ENCODE assay signal across 12 cellular contexts in genomic region chrX:69556094-69557011, GRCh38. TPM values are rescaled to one million over a fixed set of nuclear protein-coding genes. Genes with fewer than 3 reads are reported as not detected.
DNase-seq lines count a peak whose midpoint lies in the region; ATAC-seq and TF ChIP-seq lines count a peak whose summit lies in the region.
"Had no signal": no experiment of that assay in that cellular context is flagged by ENCODE, and none has a peak within 500 bp of the region (broad histone marks: within the 10 kb centered on the region; RNA-seq: fewer than 3 reads in every experiment).

No MANE protein-coding gene starts in this region.

- H2BK5ac ChIP-seq in mesenchymal stem cell (ENCODE audit: low read depth, low read length, poor library complexity, severe bottlenecking): no peak overlapping the region

- no peak overlapping the region for H3K9ac ChIP-seq in mesenchymal stem cell (ENCODE audit: low read length)

- H3K27me3 ChIP-seq in Caco-2 (replicated peaks; ENCODE audit: control insufficient read depth, insufficient read depth, low read length): no peaks in the 10 kb centered on the region
- H3K27me3 ChIP-seq in mesenchymal stem cell (ENCODE audit: control insufficient read depth in 1 of 2, insufficient read depth in 1 of 2, low read length in 2 of 2): peaks cover 0 to 68% of the 10 kb centered on the region in 2 experiments
- H3K27me3 ChIP-seq in BE2C: no peaks in the 10 kb centered on the region
- H3K27me3 ChIP-seq: SJSA1 had no signal

- no peak overlapping the region for H2BK15ac ChIP-seq in mesenchymal stem cell (ENCODE audit: low read depth, poor library complexity, severe bottlenecking)

- H4K91ac ChIP-seq in mesenchymal stem cell (ENCODE audit: low read length): no peak overlapping the region

- no peak overlapping the region for H4K8ac ChIP-seq in mesenchymal stem cell (ENCODE audit: low read length)

- H3K23ac ChIP-seq in mesenchymal stem cell (ENCODE audit: low read length in 2 of 2): no peak overlapping the region

- TF ChIP-seq CTCF in Caco-2 (IDR thresholded peaks at IDR 0.05; ENCODE audit: insufficient read depth in 1 of 2, low read depth in 1 of 2, low read length in 1 of 2, severe bottlenecking in 1 of 2, unreplicated experiment in 1 of 2) (no peak), cardiac fibroblast (IDR thresholded peaks at IDR 0.05; ENCODE audit: low read depth, low read length) (no peak), BE2C (IDR thresholded peaks at IDR 0.05; ENCODE audit: low read depth, low read length) (no peak)

- H3K36me3 ChIP-seq in Caco-2 (ENCODE audit: control insufficient read depth, insufficient read depth, low read length) (no peaks in the 10 kb centered on the region), mesenchymal stem cell (ENCODE audit: control insufficient read depth in 1 of 2, insufficient read depth in 2 of 2, low read depth in 1 of 2, low read length in 2 of 2) (no peaks in the 10 kb centered on the region), BE2C (no peaks in the 10 kb centered on the region)
- H3K36me3 ChIP-seq: SJSA1 had no signal

- H2BK12ac ChIP-seq in mesenchymal stem cell (ENCODE audit: low read length in 2 of 2): no peak overlapping the region

- H3K4me3 ChIP-seq in Caco-2 (ENCODE audit: low read depth, low read length): no peak overlapping the region
- no peak overlapping the region for H3K4me3 ChIP-seq in cardiac fibroblast (replicated peaks in 1 of 2; ENCODE audit: low read depth in 2 of 2, low read length in 2 of 2)
- no peak overlapping the region for H3K4me3 ChIP-seq in mesenchymal stem cell (ENCODE audit: insufficient read depth in 1 of 2, low read depth in 1 of 2, low read length in 2 of 2)
- H3K4me3 ChIP-seq in BE2C (ENCODE audit: low read depth, low read length): no peak overlapping the region
- H3K4me3 ChIP-seq: coronary artery, SJSA1 had no signal

- CTCF ChIA-PET in Caco-2 (lab: Charles Lee): interaction anchor here (1.0 kb wide), 1 partner anchor 59 kb away, joined by 3 read pairs; the partner anchor contains the start of gene EDA

- H3K9me3 Mint-ChIP-seq in Caco-2 (ENCODE audit: unreplicated experiment): no peaks in the 10 kb centered on the region
- H3K9me3 Mint-ChIP-seq: stimulated activated effector memory CD8-positive, alpha-beta T cell treated with anti-CD3 and anti-CD28 coated beads, Interleukin-12 subunit alpha, Interleukin-12 subunit beta, amount 100 ng/mL, for 72 hours had no signal

- H3K27ac Mint-ChIP-seq in Caco-2 (ENCODE audit: unreplicated experiment): peak overlapping the region; percentile 89
- H3K27ac Mint-ChIP-seq: stimulated activated effector memory CD8-positive, alpha-beta T cell treated with anti-CD3 and anti-CD28 coated beads, Interleukin-12 subunit alpha, Interleukin-12 subunit beta, amount 100 ng/mL, for 72 hours had no signal

- H3K4ac ChIP-seq in mesenchymal stem cell (ENCODE audit: low read depth in 1 of 2, low read length in 2 of 2): no peak overlapping the region

- peak overlapping the region; percentile 54 for H3K4me3 Mint-ChIP-seq in Caco-2 (ENCODE audit: unreplicated experiment)
- H3K4me3 Mint-ChIP-seq: stimulated activated effector memory CD8-positive, alpha-beta T cell treated with anti-CD3 and anti-CD28 coated beads, Interleukin-12 subunit alpha, Interleukin-12 subunit beta, amount 100 ng/mL, for 72 hours had no signal

- intact Hi-C loops in Caco-2 (cut with micrococcal nuclease; ENCODE audit: unreplicated experiment): loop anchor here (1.0 kb wide), 2 partner anchors 53 to 62 kb away; no protein-coding TSS in a partner anchor

- H3K9me3 ChIP-seq in Caco-2 (no peaks in the 10 kb centered on the region), mesenchymal stem cell (ENCODE audit: control insufficient read depth, low read length) (peaks cover 5% of the 10 kb centered on the region), BE2C (no peaks in the 10 kb centered on the region)
- H3K9me3 ChIP-seq: SJSA1 had no signal

- H3K18ac ChIP-seq in mesenchymal stem cell (ENCODE audit: low read depth in 1 of 2, low read length in 2 of 2): no peak overlapping the region

- no peaks in the 10 kb centered on the region for H3K36me3 Mint-ChIP-seq in Caco-2 (ENCODE audit: insufficient read depth, unreplicated experiment)
- H3K36me3 Mint-ChIP-seq: stimulated activated effector memory CD8-positive, alpha-beta T cell treated with anti-CD3 and anti-CD28 coated beads, Interleukin-12 subunit alpha, Interleukin-12 subunit beta, amount 100 ng/mL, for 72 hours had no signal

- BruUV-seq in Caco-2 (replicated peaks; lab: Mats Ljungman, UMichigan): no TSS peak

- no peak overlapping the region for H2BK120ac ChIP-seq in mesenchymal stem cell (ENCODE audit: low read depth, low read length)

- H3K27ac ChIP-seq in mesenchymal stem cell (ENCODE audit: low read length, poor library complexity, severe bottlenecking): no peak overlapping the region
- H3K27ac ChIP-seq: SJSA1 had no signal

- POLR2A ChIA-PET in Caco-2 (lab: Charles Lee): no interaction called here

- H3K4me1 ChIP-seq in Caco-2 (peaks cover 19% of the 10 kb centered on the region), mesenchymal stem cell (ENCODE audit: control insufficient read depth, insufficient read depth, low read depth, low read length) (no peaks in the 10 kb centered on the region), BE2C (no peaks in the 10 kb centered on the region)
- H3K4me1 ChIP-seq: SJSA1 had no signal

- no peak overlapping the region for H3K4me2 ChIP-seq in mesenchymal stem cell (ENCODE audit: low read length, poor library complexity, severe bottlenecking)

- H2AK5ac ChIP-seq in mesenchymal stem cell (ENCODE audit: low read length, severe bottlenecking): no peak overlapping the region

- 35% methylated on average over 11 of the region's 15 CpGs for WGBS in mesenchymal stem cell

- H2AFZ ChIP-seq in mesenchymal stem cell (ENCODE audit: low read depth, low read length): no peak overlapping the region

- H3K14ac ChIP-seq in mesenchymal stem cell (ENCODE audit: low read length in 2 of 2): no peak overlapping the region

- ATAC-seq in activated CD4-positive, CD25-positive, alpha-beta regulatory T cell treated with anti-CD3 and anti-CD28 coated beads, Interleukin-2, amount 50 U/mL, for 24 hours: no peak
- ATAC-seq: stimulated activated effector memory CD8-positive, alpha-beta T cell treated with anti-CD3 and anti-CD28 coated beads, Interleukin-12 subunit alpha, Interleukin-12 subunit beta, amount 100 ng/mL, for 72 hours had no signal

- no peaks in the 10 kb centered on the region for H3K27me3 Mint-ChIP-seq in Caco-2 (ENCODE audit: insufficient read depth, unreplicated experiment)

- DNase-seq in Caco-2: peak; percentile 84 to 92
- DNase-seq in M059J (ENCODE audit: low read depth): peak; percentile 64
- peak; percentile 48 to 87 for DNase-seq in cardiac fibroblast (ENCODE audit: low read depth in 2 of 2)
- DNase-seq in mesenchymal stem cell: peak; percentile 5
- DNase-seq in T-helper 2 cell: no peak
- DNase-seq in NCI-H1694 treated with DMSO at 0.1 percent for 48 hours (lab: John Stamatoyannopoulos, UW): no peak
- no peak for DNase-seq in BE2C
- DNase-seq: C1 segment of cervical spinal cord had no signal

- H3K4me1 Mint-ChIP-seq in Caco-2 (ENCODE audit: low read depth, unreplicated experiment): no peaks in the 10 kb centered on the region
- H3K4me1 Mint-ChIP-seq: stimulated activated effector memory CD8-positive, alpha-beta T cell treated with anti-CD3 and anti-CD28 coated beads, Interleukin-12 subunit alpha, Interleukin-12 subunit beta, amount 100 ng/mL, for 72 hours had no signal

- H3K79me1 ChIP-seq in mesenchymal stem cell (replicated peaks; ENCODE audit: low read length, poor library complexity, severe bottlenecking): no peaks in the 10 kb centered on the region

RNA-seq across cellular contexts. Expression of gene NALF2, which starts 52.2 kb away (rescaled TPM):
- 3.0 and 3.1 TPM in 2 replicates for total RNA-seq in Caco-2 (2022)
- not detected in 2 replicates for total RNA-seq in M059J (2014; rRNA removed; shearing (Covaris generic))
- polyA plus RNA-seq in mesenchymal stem cell (2013, experiment 1 of 2): not detected
- polyA plus RNA-seq in mesenchymal stem cell (2013, experiment 2 of 2): not detected
- polyA plus RNA-seq in BE2C (2012; ENCODE audit: insufficient read depth, insufficient read length, low read depth): 8.4 TPM
- total RNA-seq: SJSA1 had no signal

RNA-seq across cellular contexts. Expression of gene EDA, which starts 59.6 kb away (rescaled TPM):
- 0.67 and 0.98 TPM in 2 replicates for total RNA-seq in Caco-2 (2022)
- total RNA-seq in M059J (2014; rRNA removed; shearing (Covaris generic)): 0.30 TPM in 1 of 2 replicates, not detected in the other
- polyA plus RNA-seq in mesenchymal stem cell (2013, experiment 1 of 2): 0.11 TPM
- polyA plus RNA-seq in mesenchymal stem cell (2013, experiment 2 of 2): 0.07 TPM
- not detected for polyA plus RNA-seq in BE2C (2012; ENCODE audit: insufficient read depth, insufficient read length, low read depth)
- total RNA-seq: SJSA1 had no signal

Comparison
In these comparisons a context has a peak if more than half of its experiments do, and no peak if none do; other contexts are left out.
1. DNase-seq: peak in Caco-2 (2 of 2), M059J (single experiment), cardiac fibroblast (2 of 2) and mesenchymal stem cell (single experiment); none in T-helper 2 cell (0 of 5), NCI-H1694 treated with DMSO at 0.1 percent for 48 hours (single experiment) and BE2C (single experiment).